In the genomic region with DNA sequence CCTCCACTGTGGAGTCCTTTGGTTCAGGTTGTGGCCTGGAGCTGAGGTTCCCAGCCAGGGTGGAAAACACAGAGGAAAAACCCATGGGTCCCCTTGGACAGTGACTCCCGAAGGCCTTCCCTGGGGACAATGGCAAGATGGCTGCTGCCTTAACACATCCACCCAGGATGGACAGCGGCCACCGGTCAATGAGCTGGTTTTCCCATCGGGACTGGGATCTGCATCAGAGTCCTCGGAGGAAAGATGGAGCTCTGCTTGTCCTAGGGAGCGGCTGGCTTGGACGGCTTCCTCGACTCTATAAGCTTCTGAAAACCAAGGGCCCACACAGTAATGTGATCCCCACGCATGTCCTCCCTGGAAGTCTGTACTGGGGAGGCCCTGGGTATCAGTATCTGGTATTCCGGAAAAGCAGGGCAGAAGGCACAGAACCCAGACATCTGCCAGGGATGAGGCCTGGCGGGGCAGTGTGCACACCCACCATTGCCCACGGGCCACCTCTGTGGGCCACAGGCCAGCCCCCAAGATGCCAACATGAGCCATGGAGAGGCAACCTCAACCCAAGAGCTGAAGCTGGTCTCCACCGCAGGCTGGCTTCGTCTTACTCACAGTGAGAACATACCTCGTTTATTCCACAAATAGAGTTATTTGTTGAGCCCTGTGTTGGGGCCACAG, we compare ENCODE assay signal across 1 cellular context.
TF ChIP-seq lines count a peak whose summit lies in the region.

No MANE protein-coding gene starts in this region.

TF ChIP-seq in HepG2, 621 proteins besides CTCF, POLR2A, EP300 and RAD21 (continued from another document):
- no peak for TF ChIP-seq ZNF646 (CRISPR knock-in tag; IDR thresholded peaks at IDR 0.05)
- no peak for TF ChIP-seq KDM4B (CRISPR knock-in tag; IDR thresholded peaks at IDR 0.05)
- TF ChIP-seq ZNF512B (CRISPR knock-in tag; IDR thresholded peaks at IDR 0.05; ENCODE audit: borderline replicate concordance): no peak
- no peak for TF ChIP-seq PTBP1 (IDR thresholded peaks at IDR 0.05; ENCODE audit: low read depth, low read length, poor library complexity, severe bottlenecking)
- no peak for TF ChIP-seq NR2F2 (IDR thresholded peaks at IDR 0.05; ENCODE audit: borderline replicate concordance, low read depth)
- TF ChIP-seq RORA (CRISPR knock-in tag; IDR thresholded peaks at IDR 0.05): no peak
- TF ChIP-seq ZNF749 (CRISPR knock-in tag; IDR thresholded peaks at IDR 0.05; ENCODE audit: borderline replicate concordance): no peak
- no peak for TF ChIP-seq PRPF4 (IDR thresholded peaks at IDR 0.05; ENCODE audit: low read depth, low read length, poor library complexity, severe bottlenecking)
- TF ChIP-seq ZNF496 (CRISPR knock-in tag; IDR thresholded peaks at IDR 0.05; ENCODE audit: insufficient replicate concordance): no peak
- TF ChIP-seq, protein P1, sequence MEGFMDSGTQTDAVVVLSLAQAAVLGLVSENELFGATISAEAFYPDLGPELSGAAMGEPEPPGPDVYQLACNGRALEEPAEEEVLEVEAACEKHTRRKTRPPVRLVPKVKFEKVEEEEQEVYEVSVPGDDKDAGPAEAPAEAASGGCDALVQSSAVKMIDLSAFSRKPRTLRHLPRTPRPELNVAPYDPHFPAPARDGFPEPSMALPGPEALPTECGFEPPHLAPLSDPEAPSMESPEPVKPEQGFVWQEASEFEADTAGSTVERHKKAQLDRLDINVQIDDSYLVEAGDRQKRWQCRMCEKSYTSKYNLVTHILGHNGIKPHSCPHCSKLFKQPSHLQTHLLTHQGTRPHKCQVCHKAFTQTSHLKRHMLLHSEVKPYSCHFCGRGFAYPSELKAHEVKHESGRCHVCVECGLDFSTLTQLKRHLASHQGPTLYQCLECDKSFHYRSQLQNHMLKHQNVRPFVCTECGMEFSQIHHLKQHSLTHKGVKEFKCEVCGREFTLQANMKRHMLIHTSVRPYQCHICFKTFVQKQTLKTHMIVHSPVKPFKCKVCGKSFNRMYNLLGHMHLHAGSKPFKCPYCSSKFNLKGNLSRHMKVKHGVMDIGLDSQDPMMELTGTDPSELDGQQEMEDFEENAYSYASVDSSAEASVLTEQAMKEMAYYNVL (CRISPR knock-in tag; IDR thresholded peaks at IDR 0.05; ENCODE audit: borderline replicate concordance): no peak
